12 cellular contexts compared by ENCODE assay signal in the genomic region with DNA sequence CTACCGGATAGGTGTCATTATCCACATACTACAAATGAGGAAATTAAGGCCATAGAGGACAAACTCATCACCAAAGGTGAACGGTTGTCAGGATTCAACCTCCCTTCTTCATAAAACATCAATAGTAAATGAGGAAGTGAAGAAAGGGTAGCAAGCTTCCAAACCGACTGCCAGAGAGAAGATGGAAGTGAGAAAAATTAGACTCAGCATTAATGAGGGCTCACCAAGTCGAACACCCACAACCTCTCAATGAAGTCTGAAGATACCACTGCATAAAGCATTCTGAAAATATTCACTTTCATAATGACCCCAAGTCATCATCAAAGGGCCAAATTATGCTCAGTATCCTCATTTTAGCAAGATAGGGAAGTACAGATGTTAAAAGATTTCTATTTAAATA. TPM values are rescaled to one million over a fixed set of nuclear protein-coding genes. Genes with fewer than 3 reads are reported as not detected.
DNase-seq lines count a peak whose midpoint lies in the region; ATAC-seq and TF ChIP-seq lines count a peak whose summit lies in the region.
"Had no signal": no experiment of that assay in that cellular context is flagged by ENCODE, and none has a peak within 500 bp of the region (broad histone marks: within the 10 kb centered on the region; RNA-seq: fewer than 3 reads in every experiment).

No MANE protein-coding gene starts in this region.

- TF ChIP-seq CTCF in gastroesophageal sphincter (IDR thresholded peaks at IDR 0.05) = no peak

- H3K36me3 Mint-ChIP-seq in CD8-positive, alpha-beta memory T cell = no peaks in the 10 kb centered on the region

- H3K36me3 ChIP-seq in CD8-positive, alpha-beta memory T cell (ENCODE audit: insufficient read depth, low read length) = no peaks in the 10 kb centered on the region
- H3K36me3 ChIP-seq in gastroesophageal sphincter = no peaks in the 10 kb centered on the region
- H3K36me3 ChIP-seq: suprapubic skin had no signal

- CTCF ChIA-PET in CD8-positive, alpha-beta memory T cell (lab: Charles Lee) = no interaction called here

- H3K27ac Mint-ChIP-seq in CD8-positive, alpha-beta memory T cell = no peak overlapping the region

- H3K27me3 Mint-ChIP-seq in CD8-positive, alpha-beta memory T cell = peaks cover 5 to 34% of the 10 kb centered on the region in 2 donors

- POLR2A ChIA-PET in CD8-positive, alpha-beta memory T cell (lab: Charles Lee) = no interaction called here

- no peak for TF ChIP-seq POLR2A in gastroesophageal sphincter (IDR thresholded peaks at IDR 0.05)

- peak; percentile 86 for ATAC-seq in GM19023 (IDR thresholded peaks at IDR 0.05; ENCODE audit: unreplicated experiment)
- peak; percentile 89 for ATAC-seq in GM21786 (IDR thresholded peaks at IDR 0.05; ENCODE audit: unreplicated experiment)
- peak; percentile 87 for ATAC-seq in HG03354 (IDR thresholded peaks at IDR 0.05; ENCODE audit: poor library complexity, severe bottlenecking, unreplicated experiment)
- no peak for ATAC-seq in gastroesophageal sphincter

- no peaks in the 10 kb centered on the region for H3K4me1 ChIP-seq in CD8-positive, alpha-beta memory T cell (ENCODE audit: insufficient read depth, low read length)
- H3K4me1 ChIP-seq in gastroesophageal sphincter = no peaks in the 10 kb centered on the region
- H3K4me1 ChIP-seq: suprapubic skin had no signal

- H3K27me3 ChIP-seq in CD8-positive, alpha-beta memory T cell (ENCODE audit: insufficient read depth, low read length, poor library complexity, severe bottlenecking) = no peaks in the 10 kb centered on the region
- H3K27me3 ChIP-seq in gastroesophageal sphincter = no peaks in the 10 kb centered on the region
- H3K27me3 ChIP-seq: suprapubic skin had no signal

- H3K4me1 Mint-ChIP-seq in CD8-positive, alpha-beta memory T cell = no peaks in the 10 kb centered on the region

- no peaks in the 10 kb centered on the region for H3K9me3 Mint-ChIP-seq in CD8-positive, alpha-beta memory T cell

- H3K4me3 Mint-ChIP-seq in CD8-positive, alpha-beta memory T cell = no peak overlapping the region

- no peaks in the 10 kb centered on the region for H3K9me3 ChIP-seq in CD8-positive, alpha-beta memory T cell (ENCODE audit: low read length)
- no peaks in the 10 kb centered on the region for H3K9me3 ChIP-seq in gastroesophageal sphincter
- H3K9me3 ChIP-seq: suprapubic skin had no signal

- 57 to 63% methylated on average over 4 of the region's 4 CpGs for WGBS in gastroesophageal sphincter (ENCODE audit: low coverage in 1 of 2), 2 donors

- no peak overlapping the region for H3K4me3 ChIP-seq in CD8-positive, alpha-beta memory T cell (ENCODE audit: low read length)
- no peak overlapping the region for H3K4me3 ChIP-seq in gastroesophageal sphincter
- H3K4me3 ChIP-seq: suprapubic skin had no signal

- peak; percentile 42 for DNase-seq in medulla oblongata (ENCODE audit: extremely low spot score)
- no peak for DNase-seq in activated CD8-positive, alpha-beta memory T cell treated with anti-CD3 and anti-CD28 coated beads, Interleukin-2, amount 50 U/mL, for 48 hours
- no peak for DNase-seq in CD8-positive, alpha-beta memory T cell
- no peak for DNase-seq in effector CD4-positive, alpha-beta T cell
- DNase-seq: activated T-cell treated with anti-CD3 and anti-CD28 coated beads, Interleukin-2, amount 50 U/mL, for 1 hour; stimulated activated CD4-positive, alpha-beta T cell treated with anti-CD3 and anti-CD28 coated beads, Interleukin-1b, Interleukin-23, amount 100 ng/mL, for 48 hours had no signal

- no peak for TF ChIP-seq EP300 in gastroesophageal sphincter (IDR thresholded peaks at IDR 0.05)

- H3K27ac ChIP-seq in CD8-positive, alpha-beta memory T cell (ENCODE audit: low read depth, low read length) = no peak overlapping the region
- no peak overlapping the region for H3K27ac ChIP-seq in gastroesophageal sphincter
- H3K27ac ChIP-seq: suprapubic skin had no signal

RNA-seq across cellular contexts. Expression of gene ABCB4, which starts 29.6 kb away (rescaled TPM):
- total RNA-seq in CD8-positive, alpha-beta memory T cell = under 1 TPM; 0.13 to 0.44 TPM
- not detected for polyA plus RNA-seq in CD8-positive, alpha-beta memory T cell
- total RNA-seq in gastroesophageal sphincter = 1 to 10 TPM in 2 of 4 donors, under 1 TPM in 2; 0.42 to 6.5 (median 1.1) TPM
- total RNA-seq: T-helper 2 cell treated with Interferon-gamma antibody and Interleukin-4, amounts not matched to agents 100 ng/mL and 5 ng/mL, for 36 hours had no signal
